In the genomic region with DNA sequence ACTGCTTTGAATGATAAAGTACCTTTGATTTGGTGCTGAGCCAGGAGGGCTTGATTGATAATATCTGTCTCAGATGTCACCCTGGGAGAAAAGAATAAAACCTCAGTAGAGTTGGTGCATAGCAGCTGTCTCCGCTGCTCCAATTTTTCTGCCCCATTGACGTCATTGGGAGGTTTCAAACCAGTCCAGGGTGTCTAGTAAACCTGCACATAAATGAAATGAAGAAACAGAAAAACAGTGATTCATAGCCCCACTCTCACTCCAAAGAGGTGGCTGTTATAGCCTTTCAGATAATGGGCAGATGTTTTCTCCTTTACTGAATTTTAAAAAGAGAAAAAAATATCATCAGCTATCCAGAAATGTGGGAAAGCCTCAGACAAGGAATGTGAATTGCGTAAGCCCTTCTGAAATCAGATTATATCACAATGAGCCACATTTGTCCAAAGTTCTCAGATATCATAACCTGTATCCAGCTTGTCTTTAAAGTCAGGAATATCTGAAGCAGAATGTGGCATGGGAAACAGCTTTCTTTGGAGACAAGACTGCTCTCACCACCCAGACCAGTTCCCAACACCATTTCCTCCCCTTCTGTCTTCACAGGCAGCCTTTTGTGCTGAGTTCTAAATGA, we compare ENCODE assay signal across 8 cellular contexts.
DNase-seq lines count a peak whose midpoint lies in the region; ATAC-seq and TF ChIP-seq lines count a peak whose summit lies in the region.
"Had no signal": no experiment of that assay in that cellular context is flagged by ENCODE, and none has a peak within 500 bp of the region (broad histone marks: within the 10 kb centered on the region; RNA-seq: fewer than 3 reads in every experiment).

No MANE protein-coding gene starts in this region.

- no peak overlapping the region for H3K4me3 ChIP-seq in fibroblast of mammary gland (ENCODE audit: control insufficient read depth, low read depth, low read length)
- H3K4me3 ChIP-seq: cardiac muscle cell had no signal

- ATAC-seq in HG02885 (IDR thresholded peaks at IDR 0.05; ENCODE audit: poor library complexity, unreplicated experiment) = no peak

- TF ChIP-seq CTCF in fibroblast of mammary gland (conservative IDR thresholded peaks at IDR 0.05; ENCODE audit: control insufficient read depth, insufficient read depth, low read depth, low read length) = no peak

- DNase-seq in LHCN-M2 (ENCODE audit: low read depth) (peak; percentile 97), fibroblast of mammary gland (ENCODE audit: low read depth) (peak; percentile 92), NK-92 (lab: John Stamatoyannopoulos, UW; ENCODE audit: unreplicated experiment) (no peak), DMS79 treated with DMSO at 0.1 percent for 48 hours (lab: John Stamatoyannopoulos, UW) (no peak)
- peak; percentile 4 to 17 for DNase-seq in activated CD4-positive, alpha-beta T cell treated with anti-CD3 and anti-CD28 coated beads for 4 hours
- DNase-seq in stimulated activated CD8-positive, alpha-beta memory T cell treated with anti-CD3 and anti-CD28 coated beads, Interleukin-15, amount 100 ng/mL, for 48 hours (ENCODE audit: low read depth in 2 of 2) = peak; percentile 25 to 38

Comparison
In these comparisons a context has a peak if more than half of its experiments do, and no peak if none do; other contexts are left out.
1. DNase-seq: peak in LHCN-M2 (single experiment), activated CD4-positive, alpha-beta T cell treated with anti-CD3 and anti-CD28 coated beads for 4 hours (2 of 2), fibroblast of mammary gland (single experiment) and stimulated activated CD8-positive, alpha-beta memory T cell treated with anti-CD3 and anti-CD28 coated beads, Interleukin-15, amount 100 ng/mL, for 48 hours (2 of 2); none in NK-92 (single experiment) and DMS79 treated with DMSO at 0.1 percent for 48 hours (single experiment).